19 cellular contexts compared by ENCODE assay signal in the genomic region with DNA sequence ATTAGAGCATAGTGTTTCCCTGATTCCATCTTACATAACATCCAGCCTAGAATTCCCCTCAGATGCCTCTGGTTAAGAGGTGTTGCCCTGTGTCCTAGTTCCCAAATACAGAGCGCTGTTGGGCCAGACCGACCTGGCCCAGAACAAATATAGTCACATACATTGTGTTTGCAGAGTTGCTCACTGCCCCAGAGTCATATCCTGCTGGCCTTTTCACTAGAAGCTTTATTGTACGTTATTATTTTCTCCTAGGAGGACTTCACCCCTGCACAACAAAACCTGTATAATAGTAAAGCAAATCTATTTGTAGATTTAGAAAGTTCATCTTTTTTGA. TPM values are rescaled to one million over a fixed set of nuclear protein-coding genes. Genes with fewer than 3 reads are reported as not detected.
DNase-seq lines count a peak whose midpoint lies in the region; ATAC-seq, FAIRE-seq and TF ChIP-seq lines count a peak whose summit lies in the region.
"Had no signal": no experiment of that assay in that cellular context is flagged by ENCODE, and none has a peak within 500 bp of the region (broad histone marks: within the 10 kb centered on the region; RNA-seq: fewer than 3 reads in every experiment).

No MANE protein-coding gene starts in this region.

- H3K27me3 Mint-ChIP-seq in astrocyte (ENCODE audit: low read depth, unreplicated experiment) = no peaks in the 10 kb centered on the region

- H3K4me3 ChIP-seq in HepG2 (replicated peaks in 1 of 3; ENCODE audit: insufficient read depth in 1 of 3, low read depth in 2 of 3, low read length in 3 of 3) = no peak overlapping the region
- no peak overlapping the region for H3K4me3 ChIP-seq in right lobe of liver
- H3K4me3 ChIP-seq in astrocyte (ENCODE audit: insufficient read depth, low read depth, low read length) = no peak overlapping the region
- H3K4me3 ChIP-seq in mucosa of descending colon = no peak overlapping the region

- BruUV-seq in HepG2 (replicated peaks; lab: Mats Ljungman, UMichigan) = no TSS peak

- H3K4me2 ChIP-seq in HepG2 (ENCODE audit: low read depth, low read length) = 0 out of 2 replicates have a peak overlapping the region, but pooled peaks have one; percentile 19
- no peak overlapping the region for H3K4me2 ChIP-seq in astrocyte (ENCODE audit: low read length)

- H3K9me3 Mint-ChIP-seq in astrocyte (ENCODE audit: unreplicated experiment) = peaks cover 5% of the 10 kb centered on the region
- H3K9me3 Mint-ChIP-seq: CD8-positive, alpha-beta T cell had no signal

- no peak for TF ChIP-seq POLR2A in HepG2 (IDR thresholded peaks at IDR 0.05; ENCODE audit: insufficient read depth in 1 of 2, low read depth in 2 of 2, low read length in 2 of 2)
- TF ChIP-seq POLR2A in right lobe of liver (IDR thresholded peaks at IDR 0.05) = no peak

- H3K4me3 Mint-ChIP-seq in astrocyte (ENCODE audit: unreplicated experiment) = peak overlapping the region; percentile 5
- H3K4me3 Mint-ChIP-seq: CD14-positive monocyte; CD8-positive, alpha-beta T cell; HFFc6 had no signal

- H4K20me1 ChIP-seq in HepG2 (ENCODE audit: insufficient read depth, low read length) = no peaks in the 10 kb centered on the region
- no peaks in the 10 kb centered on the region for H4K20me1 ChIP-seq in astrocyte (ENCODE audit: insufficient read depth, low read length)

- POLR2A ChIA-PET in HepG2 (lab: Yijun Ruan, JAX) = interaction anchor here (4.5 to 4.6 kb wide), 2 partner anchors 11 to 21 kb away, joined by 35 to 40 read pairs; partner anchors contain the start of gene MAP4K3

- TF ChIP-seq CTCF in HepG2 (CRISPR knock-in tag; IDR thresholded peaks at IDR 0.05) (0 out of 2 replicates have a peak, but pooled peaks have one; percentile 6), right lobe of liver (IDR thresholded peaks at IDR 0.05) (no peak), astrocyte (IDR thresholded peaks at IDR 0.05; ENCODE audit: insufficient read depth, low read depth, low read length) (no peak), mucosa of descending colon (IDR thresholded peaks at IDR 0.05) (no peak)

- H3K36me3 ChIP-seq in HepG2 (replicated peaks in 1 of 2; ENCODE audit: control insufficient read depth in 1 of 2, insufficient read depth in 2 of 2, low read length in 2 of 2) = peaks cover 0 to 2% of the 10 kb centered on the region in 2 experiments; a peak in 3 of 5 replicates
- peaks cover 0 to 2% (median 0%) of the 10 kb centered on the region in 4 donors for H3K36me3 ChIP-seq in right lobe of liver
- no peaks in the 10 kb centered on the region for H3K36me3 ChIP-seq in astrocyte (ENCODE audit: insufficient read depth, low read length)
- H3K36me3 ChIP-seq in mucosa of descending colon (ENCODE audit: low read depth) = no peaks in the 10 kb centered on the region

- H3K9ac ChIP-seq in HepG2 (ENCODE audit: insufficient read depth, low read depth, low read length) (no peak overlapping the region), astrocyte (ENCODE audit: low read length) (no peak overlapping the region)

- intact Hi-C loops in HepG2 (cut with micrococcal nuclease; ENCODE audit: unreplicated experiment) (loop anchor here (1.0 to 2.0 kb wide), 2 partner anchors 10 to 57 kb away; no protein-coding TSS in a partner anchor), right lobe of liver (cut with DNase I) (no loop called here), mucosa of descending colon (cut with DNase I, micrococcal nuclease) (no loop called here)

- peak; percentile 87 for DNase-seq in HepG2 (ENCODE audit: low spot score)
- no peak for DNase-seq in right lobe of liver
- DNase-seq in astrocyte (ENCODE audit: low read depth) = no peak
- no peak for DNase-seq in mucosa of descending colon
- no peak for DNase-seq in A172 (ENCODE audit: low spot score)
- DNase-seq in AML-193 (lab: John Stamatoyannopoulos, UW) = no peak
- DNase-seq: 8988T; CD8-positive, alpha-beta T cell; COR-L47; DMS153; DMS79 treated with DMSO at 0.1 percent for 48 hours; EL; HFFc6 had no signal

- peak overlapping the region; percentile 88 for H3K27ac Mint-ChIP-seq in astrocyte (ENCODE audit: unreplicated experiment)
- H3K27ac Mint-ChIP-seq: CD14-positive monocyte; CD8-positive, alpha-beta T cell; HFFc6 had no signal

- H3K9me3 ChIP-seq in HepG2 (ENCODE audit: low read length) = no peaks in the 10 kb centered on the region
- H3K9me3 ChIP-seq in right lobe of liver = peaks cover 0 to 4% (median 0%) of the 10 kb centered on the region in 4 donors
- no peaks in the 10 kb centered on the region for H3K9me3 ChIP-seq in astrocyte (ENCODE audit: insufficient read depth, low read depth, low read length)
- no peaks in the 10 kb centered on the region for H3K9me3 ChIP-seq in mucosa of descending colon

- CTCF ChIA-PET in HepG2 (lab: Yijun Ruan, JAX; ENCODE audit: low intra/inter-chr PET ratio, low total read pairs) = no interaction called here

- H3K4me1 ChIP-seq in HepG2 (ENCODE audit: insufficient read depth, low read length) = peaks cover 46% of the 10 kb centered on the region
- H3K4me1 ChIP-seq in right lobe of liver = no peaks in the 10 kb centered on the region
- peaks cover 3% of the 10 kb centered on the region for H3K4me1 ChIP-seq in astrocyte (ENCODE audit: insufficient read depth, low read length)
- no peaks in the 10 kb centered on the region for H3K4me1 ChIP-seq in mucosa of descending colon (ENCODE audit: low read depth)

- H3K79me2 ChIP-seq in HepG2 (ENCODE audit: insufficient read depth, low read length) = no peaks in the 10 kb centered on the region
- H3K79me2 ChIP-seq in astrocyte (ENCODE audit: insufficient read depth, low read length) = no peaks in the 10 kb centered on the region

- peaks cover 12% of the 10 kb centered on the region for H3K4me1 Mint-ChIP-seq in astrocyte (ENCODE audit: low read depth, unreplicated experiment)

- H3K27ac ChIP-seq in HepG2 (ENCODE audit: extremely low read length, insufficient read depth, low read length) = peak overlapping the region; percentile 45
- no peak overlapping the region for H3K27ac ChIP-seq in right lobe of liver
- no peak overlapping the region for H3K27ac ChIP-seq in astrocyte (ENCODE audit: low read depth, low read length)

- WGBS in HepG2 (ENCODE audit: low lambda C conversion rate) = 26% methylated on average over 3 of the region's 3 CpGs
- 78% methylated on average over 3 of the region's 3 CpGs for WGBS in right lobe of liver (ENCODE audit: insufficient coverage, low coverage, low lambda C conversion rate, missing lambda C conversion rate)

- H3K27me3 ChIP-seq in HepG2 (ENCODE audit: control insufficient read depth in 1 of 2, insufficient read depth in 2 of 2, low read length in 2 of 2) = no peaks in the 10 kb centered on the region
- no peaks in the 10 kb centered on the region for H3K27me3 ChIP-seq in right lobe of liver
- H3K27me3 ChIP-seq in astrocyte (ENCODE audit: insufficient read depth, low read length) = no peaks in the 10 kb centered on the region

- in situ Hi-C loops in HepG2 (cut with HindIII; ENCODE audit: extremely low pct_ligation_motif_present, low pct_unique_long_range_greater_than_20kb) = no loop called here

- peaks cover 19% of the 10 kb centered on the region for H3K36me3 Mint-ChIP-seq in astrocyte (ENCODE audit: low read depth, unreplicated experiment)
- H3K36me3 Mint-ChIP-seq: CD14-positive monocyte had no signal

- peak in 1 of 2 experiments; percentile 81; a peak in 2 of 4 replicates for TF ChIP-seq EP300 in HepG2 (IDR thresholded peaks at IDR 0.05; ENCODE audit: low read depth in 2 of 2, low read length in 2 of 2)
- no peak for TF ChIP-seq EP300 in HepG2 (CRISPR knock-in tag; IDR thresholded peaks at IDR 0.05; ENCODE audit: borderline replicate concordance)

- no peak for TF ChIP-seq RAD21 in HepG2 (CRISPR knock-in tag; IDR thresholded peaks at IDR 0.05)

- FAIRE-seq in HepG2 (lab: Jason Lieb, UNC) (peak; percentile 76), astrocyte (lab: Jason Lieb, UNC) (no peak)
- FAIRE-seq: D721Med, G401.6, GM12891, H1 had no signal

- ATAC-seq in HepG2 (peak; percentile 92), right lobe of liver (no peak), mucosa of descending colon (peak; percentile 66), HG03439 (IDR thresholded peaks at IDR 0.05; ENCODE audit: unreplicated experiment) (no peak)
- ATAC-seq: CD8-positive, alpha-beta T cell had no signal

- H2AFZ ChIP-seq in HepG2 (ENCODE audit: low read length) (no peak overlapping the region), astrocyte (ENCODE audit: low read depth, low read length) (no peak overlapping the region)

TF ChIP-seq in HepG2, 621 proteins besides CTCF, POLR2A, EP300 and RAD21 (continues in another document):
- TF ChIP-seq SIX4 (CRISPR knock-in tag; IDR thresholded peaks at IDR 0.05) (peak; percentile 32; the same call in 1 of the 2 replicates), KDM1A (CRISPR knock-in tag; IDR thresholded peaks at IDR 0.05) (0 out of 2 replicates have a peak, but pooled peaks have one; percentile 16), SMARCE1 (IDR thresholded peaks at IDR 0.05; ENCODE audit: borderline replicate concordance) (no peak), HNF4A (CRISPR knock-in tag; IDR thresholded peaks at IDR 0.05) (peak; percentile 38; the same call in 1 of the 2 replicates)

RNA-seq across cellular contexts. Expression of gene MAP4K3, which starts 11.1 kb away (rescaled TPM):
- total RNA-seq in HepG2 (2016; rRNA removed; fragmentation: Illumina TruSeq; extraction: Trizol) = 45.9 and 49.6 TPM in 2 replicates
- 9.3 and 11.7 TPM in 2 replicates for total RNA-seq in HepG2 (2016; cell fraction: cytosol; rRNA removed; fragmentation: Illumina TruSeq; extraction: Trizol; ENCODE audit: low read depth)
- 46.7 and 48.9 TPM in 2 replicates for total RNA-seq in HepG2 (2016; cell fraction: insoluble cytoplasmic fraction; rRNA removed; fragmentation: Illumina TruSeq; extraction: Trizol)
- total RNA-seq in HepG2 (2016; cell fraction: membrane; rRNA removed; fragmentation: Illumina TruSeq; extraction: Trizol) = 17.7 and 20.9 TPM in 2 replicates
- 85.1 and 105 TPM in 2 replicates for total RNA-seq in HepG2 (2016; cell fraction: nucleus; rRNA removed; fragmentation: Illumina TruSeq; extraction: Trizol)
- 38.9 and 53.2 TPM in 2 replicates for polyA plus RNA-seq in HepG2 (2011; rRNA removed)
- 15.2 and 25.2 TPM in 2 replicates for polyA plus RNA-seq in HepG2 (2011; cell fraction: cytosol; rRNA removed)
- 42.0 and 43.8 TPM in 2 replicates for polyA plus RNA-seq in HepG2 (2011; cell fraction: nucleus; rRNA removed)
- 42.7 and 67.4 TPM in 2 replicates for polyA plus RNA-seq in HepG2 (2012)
- polyA plus RNA-seq in HepG2 (2016; cell fraction: cytosol; fragmentation: Illumina TruSeq; extraction: Trizol; ENCODE audit: low read depth) = 3.1 and 3.5 TPM in 2 replicates
- 44.4 and 45.5 TPM in 2 replicates for polyA plus RNA-seq in HepG2 (2016; cell fraction: insoluble cytoplasmic fraction; fragmentation: Illumina TruSeq; extraction: Trizol; ENCODE audit: low read depth)
- 8.1 and 8.9 TPM in 2 replicates for polyA plus RNA-seq in HepG2 (2016; cell fraction: membrane; fragmentation: Illumina TruSeq; extraction: Trizol; ENCODE audit: low read depth)
- 91.5 and 93.7 TPM in 2 replicates for polyA plus RNA-seq in HepG2 (2016; cell fraction: nucleus; fragmentation: Illumina TruSeq; extraction: Trizol; ENCODE audit: insufficient read depth, low read depth)
- polyA minus RNA-seq in HepG2 (2011; rRNA and poly(A)+ RNA removed; ENCODE audit: low replicate concordance) = 4.5 and 18.5 TPM in 2 replicates
- 40.5 and 40.9 TPM in 2 replicates for polyA minus RNA-seq in HepG2 (2011; cell fraction: cytosol; rRNA and poly(A)+ RNA removed)
- polyA minus RNA-seq in HepG2 (2011; cell fraction: nucleus; rRNA and poly(A)+ RNA removed) = 370 and 413 TPM in 2 replicates
- total RNA-seq in right lobe of liver = 10 to 100 TPM; 14.5 to 24.8 (median 17.1) TPM
- total RNA-seq in astrocyte = 49.3 and 58.1 TPM in 2 replicates
- 10 to 100 TPM; 32.7 to 50.4 (median 39.9) TPM for total RNA-seq in mucosa of descending colon
- total RNA-seq in A172 (2014; rRNA removed; shearing (Covaris generic)) = 29.1 and 32.7 TPM in 2 replicates

Comparison
In these comparisons a context has a peak if more than half of its experiments do, and no peak if none do; other contexts are left out.
1. ATAC-seq: peak in HepG2 (single experiment) and mucosa of descending colon (single experiment); none in right lobe of liver (0 of 4) and HG03439 (single experiment).